8 cellular contexts compared by ENCODE assay signal in genomic region chr1:27402349-27402754, GRCh38. TPM values are rescaled to one million over a fixed set of nuclear protein-coding genes. Genes with fewer than 3 reads are reported as not detected.
DNase-seq lines count a peak whose midpoint lies in the region; TF ChIP-seq lines count a peak whose summit lies in the region.

No MANE protein-coding gene starts in this region.

- no peaks in the 10 kb centered on the region for H3K79me2 ChIP-seq in OCI-LY7 (ENCODE audit: insufficient read depth, low read depth, low read length)

- H4K20me1 ChIP-seq in OCI-LY7 (ENCODE audit: insufficient read depth, low read length) = no peaks in the 10 kb centered on the region

- intact Hi-C loops in OCI-LY7 (cut with micrococcal nuclease; ENCODE audit: unreplicated experiment) = loop anchor here (2.0 kb wide), 1 partner anchor 154 kb away; no protein-coding TSS in a partner anchor

- H3K4me3 ChIP-seq in OCI-LY7 (ENCODE audit: low read depth, low read length, poor library complexity, severe bottlenecking) = no peak overlapping the region
- no peak overlapping the region for H3K4me3 ChIP-seq in urinary bladder (ENCODE audit: low read depth, low read length)

- CTCF ChIA-PET in OCI-LY7 (lab: Charles Lee; ENCODE audit: unreplicated experiment) = interaction anchor here (0.6 to 1.4 kb wide), 3 partner anchors 36 to 220 kb away, joined by 3 to 6 read pairs (median 5); no protein-coding TSS in a partner anchor

- H3K36me3 ChIP-seq in OCI-LY7 (ENCODE audit: insufficient read depth, low read length) (peaks cover 5% of the 10 kb centered on the region; the same call in 1 of the 2 replicates), urinary bladder (ENCODE audit: insufficient read depth) (no peaks in the 10 kb centered on the region)

- WGBS in urinary bladder = 25% methylated on average over 8 of the region's 8 CpGs

- BruUV-seq in OCI-LY7 (replicated peaks; lab: Mats Ljungman, UMichigan) = no TSS peak

- H2AFZ ChIP-seq in OCI-LY7 (ENCODE audit: low read length) = no peak overlapping the region

- no peaks in the 10 kb centered on the region for H3K9me2 ChIP-seq in OCI-LY7 (ENCODE audit: insufficient read depth, low read length)

- POLR2A ChIA-PET in OCI-LY7 (lab: Charles Lee) = interaction anchor here (1.9 kb wide), 1 partner anchor 41 kb away, joined by 6 read pairs; no protein-coding TSS in a partner anchor

- H3K4me2 ChIP-seq in OCI-LY7 (ENCODE audit: low read length) = peak overlapping the region; percentile 70

- DNase-seq in NCI-H82 (lab: John Stamatoyannopoulos, UW) (peak; percentile 56), NCI-H82 treated with DMSO at 0.1 percent for 48 hours (lab: John Stamatoyannopoulos, UW; ENCODE audit: unreplicated experiment) (no peak), OCI-LY7 (ENCODE audit: low spot score) (no peak), epithelial cell of prostate (ENCODE audit: low read depth, low spot score) (no peak), mucosa of gallbladder (ENCODE audit: low spot score) (peak; percentile 84), NCI-H1105 treated with DMSO at 0.1 percent for 48 hours (lab: John Stamatoyannopoulos, UW) (no peak)
- no peak for DNase-seq in activated effector memory CD4-positive, alpha-beta T cell treated with Interleukin-2 at 50 U/mL for 16 hours

- H3K4me1 ChIP-seq in OCI-LY7 (ENCODE audit: insufficient read depth, low read length, poor library complexity, severe bottlenecking) = peaks cover 53% of the 10 kb centered on the region
- H3K4me1 ChIP-seq in urinary bladder (ENCODE audit: insufficient read depth) = no peaks in the 10 kb centered on the region

- H3K27ac ChIP-seq in OCI-LY7 (ENCODE audit: low read depth, low read length, poor library complexity, severe bottlenecking) (peak overlapping the region; percentile 86), epithelial cell of prostate (peak overlapping the region; percentile 51), urinary bladder (ENCODE audit: low read depth) (peak overlapping the region; percentile 81)

- no peak for TF ChIP-seq CTCF in OCI-LY7 (conservative IDR thresholded peaks at IDR 0.05; ENCODE audit: low read length)

- no peaks in the 10 kb centered on the region for H3K9me3 ChIP-seq in OCI-LY7 (ENCODE audit: low read length)

RNA-seq across cellular contexts. Expression of gene GPR3, which starts 9.9 kb away (rescaled TPM):
- total RNA-seq in OCI-LY7 (2014; rRNA removed; shearing (Covaris generic)) = 0.21 and 0.32 TPM in 2 replicates
- total RNA-seq in OCI-LY7 (2022) = 0.22 and 0.25 TPM in 2 replicates
- total RNA-seq in mucosa of gallbladder = 0.09 TPM
- 0.16 TPM for total RNA-seq in urinary bladder
- 1.8 TPM for polyA plus RNA-seq in urinary bladder

RNA-seq across cellular contexts. Expression of gene CD164L2, which starts 19.2 kb away (rescaled TPM):
- total RNA-seq in OCI-LY7 (2014; rRNA removed; shearing (Covaris generic)) = 0.13 TPM in 1 of 2 replicates, not detected in the other
- total RNA-seq in OCI-LY7 (2022) (not detected in 2 replicates), mucosa of gallbladder (5.4 TPM), urinary bladder (not detected)
- 0.06 TPM for polyA plus RNA-seq in urinary bladder

RNA-seq across cellular contexts. Expression of gene FCN3, which starts 27.7 kb away (rescaled TPM):
- total RNA-seq in OCI-LY7 (2014; rRNA removed; shearing (Covaris generic)) = not detected in 2 replicates
- total RNA-seq in OCI-LY7 (2022) (not detected in 2 replicates), mucosa of gallbladder (3.5 TPM), urinary bladder (not detected)
- polyA plus RNA-seq in urinary bladder = 4.5 TPM

RNA-seq across cellular contexts. Expression of gene MAP3K6, which starts 35.6 kb away (rescaled TPM):
- total RNA-seq in OCI-LY7 (2014; rRNA removed; shearing (Covaris generic)) = 5.9 and 10.0 TPM in 2 replicates
- 8.0 and 11.3 TPM in 2 replicates for total RNA-seq in OCI-LY7 (2022)
- 50.9 TPM for total RNA-seq in mucosa of gallbladder
- total RNA-seq in urinary bladder = 10.1 TPM
- polyA plus RNA-seq in urinary bladder = 83.3 TPM

Comparison
In these comparisons a context has a peak if more than half of its experiments do, and no peak if none do; other contexts are left out.
1. DNase-seq: peak in NCI-H82 (single experiment) and mucosa of gallbladder (single experiment); none in NCI-H82 treated with DMSO at 0.1 percent for 48 hours (single experiment), OCI-LY7 (single experiment), epithelial cell of prostate (single experiment), NCI-H1105 treated with DMSO at 0.1 percent for 48 hours (single experiment) and activated effector memory CD4-positive, alpha-beta T cell treated with Interleukin-2 at 50 U/mL for 16 hours (single experiment).
2. Peak in every context shown above with its lines, with median percentiles within 50 percentile points of each other: H3K27ac ChIP-seq.